1 cellular context compared by ENCODE assay signal in genomic region chr13:35917252-35917941, GRCh38.
TF ChIP-seq lines count a peak whose summit lies in the region.

No MANE protein-coding gene starts in this region.

TF ChIP-seq in H1, 55 proteins besides CTCF, POLR2A, EP300 and RAD21 (continued from another document):
- TF ChIP-seq KDM1A (IDR thresholded peaks at IDR 0.05; ENCODE audit: borderline replicate concordance, low read length) (no peak), RXRA (IDR thresholded peaks at IDR 0.05; ENCODE audit: insufficient read depth, low read depth, low read length) (no peak), POU5F1 (IDR thresholded peaks at IDR 0.05; ENCODE audit: low read depth, low read length) (no peak), MAFK (IDR thresholded peaks at IDR 0.05; ENCODE audit: low read depth, low read length) (no peak), CTBP2 (IDR thresholded peaks at IDR 0.05; ENCODE audit: borderline replicate concordance, insufficient read depth, insufficient read length, low read length) (no peak), TEAD4 (IDR thresholded peaks at IDR 0.05; ENCODE audit: low read depth, low read length) (no peak), JUND (IDR thresholded peaks at IDR 0.05; ENCODE audit: low read length) (no peak)
